Comparison of ENCODE assay signal across 24 cellular contexts in the genomic region with DNA sequence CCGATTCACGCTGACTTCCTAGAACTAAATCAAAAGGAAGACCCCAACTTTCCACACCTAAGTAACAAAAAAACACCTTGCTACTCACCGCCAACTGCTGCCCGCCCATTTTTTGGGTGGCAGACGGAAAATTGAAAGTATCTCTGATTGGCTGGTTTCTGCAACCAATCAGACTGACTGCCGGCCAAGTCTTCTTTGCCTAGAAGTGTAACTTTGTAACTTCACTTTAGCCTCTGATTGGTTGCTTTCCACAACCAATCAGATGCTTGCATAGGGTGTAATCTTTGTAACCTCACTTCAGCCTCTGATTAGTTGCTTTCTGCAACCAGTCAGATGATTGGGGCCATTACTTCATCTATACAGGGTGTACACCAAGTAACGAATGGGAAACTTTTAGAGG. TPM values are rescaled to one million over a fixed set of nuclear protein-coding genes. Genes with fewer than 3 reads are reported as not detected.
DNase-seq lines count a peak whose midpoint lies in the region; ATAC-seq, FAIRE-seq and TF ChIP-seq lines count a peak whose summit lies in the region.
"Had no signal": no experiment of that assay in that cellular context is flagged by ENCODE, and none has a peak within 500 bp of the region (broad histone marks: within the 10 kb centered on the region; RNA-seq: fewer than 3 reads in every experiment).

No MANE protein-coding gene starts in this region.

- DNase-seq in OCI-M1 (lab: John Stamatoyannopoulos, UW) (peak; percentile 7), K562 (ENCODE audit: extremely low read depth in 1 of 4, low spot score in 3 of 4) (peak in 2 of 4 experiments; percentile 18 to 36), MV-4-11 (lab: John Stamatoyannopoulos, UW) (no peak)
- DNase-seq in activated CD8-positive, alpha-beta memory T cell treated with anti-CD3 and anti-CD28 coated beads for 24 hours: no peak
- DNase-seq: C1 segment of cervical spinal cord; Caco-2; CD8-positive, alpha-beta T cell; GOT3; Kasumi-1; NCI-H1105; NCI-H146; NCI-H1930; NCI-H2107; NCI-H524; NCI-H82; SJCRH30 had no signal

- H3K27ac ChIP-seq in ACC112 (ENCODE audit: low read depth, low read length): 0 out of 2 replicates have a peak overlapping the region, but pooled peaks have one; percentile 51
- no peak overlapping the region for H3K27ac ChIP-seq in K562 (ENCODE audit: extremely low read depth, low read depth, low read length)
- H3K27ac ChIP-seq: A549, SJCRH30 had no signal

- no peak for TF ChIP-seq POLR2A in K562 (conservative IDR thresholded peaks at IDR 0.05)

- H4K20me1 ChIP-seq in K562 (replicated peaks; ENCODE audit: control insufficient read depth, insufficient read depth, low read length): no peaks in the 10 kb centered on the region

- H3K4me2 ChIP-seq in K562 (ENCODE audit: insufficient read depth, low read length): no peak overlapping the region
- H3K4me2 ChIP-seq in skeletal muscle satellite cell (ENCODE audit: low read length): peak overlapping the region; percentile 47
- H3K4me2 ChIP-seq: A549 had no signal

- H3K79me2 ChIP-seq in ACC112 (ENCODE audit: control insufficient read depth, insufficient read depth, low read length, unreplicated experiment) (no peaks in the 10 kb centered on the region), K562 (ENCODE audit: control insufficient read depth, insufficient read depth, low read length) (no peaks in the 10 kb centered on the region)

- H3K4me1 ChIP-seq in ACC112 (ENCODE audit: control insufficient read depth, insufficient read depth, low read length, unreplicated experiment) (peaks cover 25% of the 10 kb centered on the region), K562 (replicated peaks in 1 of 2; ENCODE audit: control insufficient read depth in 2 of 2, insufficient read depth in 2 of 2, low read length in 2 of 2) (no peaks in the 10 kb centered on the region), skeletal muscle satellite cell (ENCODE audit: control insufficient read depth, insufficient read depth, low read length) (peaks cover 35% of the 10 kb centered on the region)
- H3K4me1 ChIP-seq: Caco-2, HAP-1, SJCRH30 had no signal

- ATAC-seq in K562 (peak; percentile 77), GM19324 (IDR thresholded peaks at IDR 0.05; ENCODE audit: low FRiP score, unreplicated experiment) (no peak)
- ATAC-seq: CD8-positive, alpha-beta T cell; Right ventricle myocardium inferior had no signal

- intact Hi-C loops in K562 (cut with micrococcal nuclease): no loop called here

- no peak for FAIRE-seq in K562 (lab: Jason Lieb, UNC)
- FAIRE-seq: A549, G401.6, HepG2 had no signal

- H3K27me3 ChIP-seq in ACC112 (ENCODE audit: insufficient read depth, low read length): no peaks in the 10 kb centered on the region
- H3K27me3 ChIP-seq in K562 (ENCODE audit: control insufficient read depth in 2 of 2, insufficient read depth in 2 of 2, low read length in 2 of 2): peaks cover 17 to 23% of the 10 kb centered on the region in 2 experiments
- H3K27me3 ChIP-seq in skeletal muscle satellite cell (ENCODE audit: control insufficient read depth, insufficient read depth, low read length): no peaks in the 10 kb centered on the region
- H3K27me3 ChIP-seq: SJCRH30 had no signal

- H3K9me1 ChIP-seq in K562 (ENCODE audit: control insufficient read depth, insufficient read depth, low read length): no peaks in the 10 kb centered on the region

- H3K36me3 ChIP-seq in ACC112 (ENCODE audit: insufficient read depth, low read length): no peaks in the 10 kb centered on the region
- no peaks in the 10 kb centered on the region for H3K36me3 ChIP-seq in K562 (ENCODE audit: control insufficient read depth, insufficient read depth, low read length)
- no peaks in the 10 kb centered on the region for H3K36me3 ChIP-seq in skeletal muscle satellite cell (ENCODE audit: insufficient read depth, low read length)
- H3K36me3 ChIP-seq: HAP-1, SJCRH30 had no signal

- H3K9ac ChIP-seq in K562 (ENCODE audit: insufficient read depth in 1 of 2, low read depth in 2 of 2, low read length in 2 of 2) (no peak overlapping the region), skeletal muscle satellite cell (ENCODE audit: low read depth, low read length) (no peak overlapping the region)

- no TSS peak for BruUV-seq in K562 (replicated peaks; lab: Mats Ljungman, UMichigan)

- H3K9me3 ChIP-seq in K562 (replicated peaks; ENCODE audit: control insufficient read depth, insufficient read depth, low read depth, low read length) (no peaks in the 10 kb centered on the region), skeletal muscle satellite cell (replicated peaks; ENCODE audit: low read length) (no peaks in the 10 kb centered on the region)
- H3K9me3 ChIP-seq: A549, Caco-2, HAP-1, SJCRH30 had no signal

- 2% methylated on average over 7 of the region's 7 CpGs for WGBS in K562 (ENCODE audit: insufficient coverage, low coverage, missing lambda C conversion rate)

- in situ Hi-C loops in K562 (cut with MboI): no loop called here

- H2AFZ ChIP-seq in ACC112 (ENCODE audit: low read length, unreplicated experiment) (no peak overlapping the region), K562 (ENCODE audit: low read depth, low read length) (peak overlapping the region; percentile 0; the same call in 1 of the 2 replicates)

- no peak overlapping the region for H3K4me3 ChIP-seq in ACC112 (ENCODE audit: low read depth, low read length)
- H3K4me3 ChIP-seq in K562: peak overlapping the region; percentile 23; the same call in 1 of the 2 replicates
- H3K4me3 ChIP-seq in skeletal muscle satellite cell (ENCODE audit: low read length): no peak overlapping the region
- H3K4me3 ChIP-seq: A549, HAP-1, SJCRH30 had no signal

- TF ChIP-seq EP300 in K562 (IDR thresholded peaks at IDR 0.05; ENCODE audit: low read length): no peak

- no peak for TF ChIP-seq RAD21 in K562 (CRISPR knock-in tag; conservative IDR thresholded peaks at IDR 0.05 in 1 of 2, IDR thresholded peaks at IDR 0.05 in 1 of 2)

- TF ChIP-seq CTCF in K562 (IDR thresholded peaks at IDR 0.05 in 2 of 3, conservative IDR thresholded peaks at IDR 0.05 in 1 of 3; ENCODE audit: insufficient read depth in 2 of 3, low read depth in 1 of 3, low read length in 3 of 3): no peak

- CTCF ChIA-PET in K562 (lab: Yijun Ruan, JAX; ENCODE audit: low intra/inter-chr PET ratio): no interaction called here

- POLR2A ChIA-PET in K562 (lab: Yijun Ruan, JAX): no interaction called here

TF ChIP-seq in K562, 482 proteins besides CTCF, POLR2A, EP300 and RAD21 (continues in another document):
- TF ChIP-seq BACH1 (tag; IDR thresholded peaks at IDR 0.05): 0 out of 2 replicates have a peak, but pooled peaks have one; percentile 28
- peak; percentile 65 for TF ChIP-seq PKNOX1 (IDR thresholded peaks at IDR 0.05)
- no peak for TF ChIP-seq ZNF740 (CRISPR knock-in tag; IDR thresholded peaks at IDR 0.05)
- no peak for TF ChIP-seq ZNF740 (tag; IDR thresholded peaks at IDR 0.05)
- TF ChIP-seq RBM25 (IDR thresholded peaks at IDR 0.05; ENCODE audit: low read depth, low read length, severe bottlenecking): peak; percentile 15
- no peak for TF ChIP-seq NCOA6 (IDR thresholded peaks at IDR 0.05)
- TF ChIP-seq, protein P1, sequence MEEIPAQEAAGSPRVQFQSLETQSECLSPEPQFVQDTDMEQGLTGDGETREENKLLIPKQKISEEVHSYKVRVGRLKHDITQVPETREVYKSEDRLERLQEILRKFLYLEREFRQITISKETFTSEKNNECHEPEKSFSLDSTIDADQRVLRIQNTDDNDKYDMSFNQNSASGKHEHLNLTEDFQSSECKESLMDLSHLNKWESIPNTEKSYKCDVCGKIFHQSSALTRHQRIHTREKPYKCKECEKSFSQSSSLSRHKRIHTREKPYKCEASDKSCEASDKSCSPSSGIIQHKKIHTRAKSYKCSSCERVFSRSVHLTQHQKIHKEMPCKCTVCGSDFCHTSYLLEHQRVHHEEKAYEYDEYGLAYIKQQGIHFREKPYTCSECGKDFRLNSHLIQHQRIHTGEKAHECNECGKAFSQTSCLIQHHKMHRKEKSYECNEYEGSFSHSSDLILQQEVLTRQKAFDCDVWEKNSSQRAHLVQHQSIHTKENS (CRISPR knock-in tag; IDR thresholded peaks at IDR 0.05): no peak

RNA-seq across cellular contexts. Expression of gene ANKH, which starts 42.6 kb away (rescaled TPM):
- 15.5 and 25.4 TPM in 2 replicates for total RNA-seq in K562 (2011; cell fraction: chromatin; rRNA removed; ENCODE audit: low replicate concordance)
- 13.8 and 14.9 TPM in 2 replicates for total RNA-seq in K562 (2011; cell fraction: nucleolus; rRNA removed)
- total RNA-seq in K562 (2011; cell fraction: nucleoplasm; rRNA removed): 20.8 and 36.6 TPM in 2 replicates
- total RNA-seq in K562 (2014; rRNA removed) (1.3 and 3.1 TPM in 2 replicates), K562 (2014; rRNA removed; fragmentation: Illumina TruSeq; extraction: Trizol) (4.4 and 4.5 TPM in 2 replicates), K562 (2015; rRNA removed; fragmentation: Illumina TruSeq; extraction: Trizol) (2.8 and 3.2 TPM in 2 replicates), K562 (2021) (12.2 and 13.4 TPM in 2 replicates)
- polyA plus RNA-seq in K562 (2011; rRNA removed) (8.8 and 9.2 TPM in 2 replicates), K562 (2014; fragmentation: Illumina TruSeq; extraction: Trizol) (5.9 and 9.9 TPM in 2 replicates), K562 (2014; fragmentation: Nextera tagmentation; extraction: Ambion mirVana) (under 1 TPM; 0.79 to 0.99 TPM), K562 (2014; rRNA removed) (7.2 and 8.5 TPM in 2 replicates)
- 8.2 and 8.9 TPM in 2 replicates for polyA plus RNA-seq in K562 (2011; cell fraction: cytosol; rRNA removed)
- 6.1 and 6.8 TPM in 2 replicates for polyA plus RNA-seq in K562 (2011; cell fraction: nucleus; rRNA removed)
- 6.7 and 8.7 TPM in 2 replicates for polyA plus RNA-seq in K562 (2012)
- polyA minus RNA-seq in K562 (2011; rRNA and poly(A)+ RNA removed): 7.1 and 7.9 TPM in 2 replicates
- 5.2 and 7.8 TPM in 2 replicates for polyA minus RNA-seq in K562 (2011; cell fraction: cytosol; rRNA and poly(A)+ RNA removed)
- polyA minus RNA-seq in K562 (2011; cell fraction: nucleus; rRNA and poly(A)+ RNA removed): 8.1 and 9.0 TPM in 2 replicates
- 44.3 and 46.9 TPM in 2 replicates for total RNA-seq in skeletal muscle satellite cell (2012; rRNA removed)
